9 cellular contexts compared by ENCODE assay signal in genomic region chr11:75301602-75302345, GRCh38. TPM values are rescaled to one million over a fixed set of nuclear protein-coding genes. Genes with fewer than 3 reads are reported as not detected.
DNase-seq lines count a peak whose midpoint lies in the region; ATAC-seq, FAIRE-seq and TF ChIP-seq lines count a peak whose summit lies in the region.
"Had no signal": no experiment of that assay in that cellular context is flagged by ENCODE, and none has a peak within 500 bp of the region (broad histone marks: within the 10 kb centered on the region; RNA-seq: fewer than 3 reads in every experiment).

No MANE protein-coding gene starts in this region.

- intact Hi-C loops in kidney (cut with DNase I) = no loop called here

- peak overlapping the region; percentile 66 for H3K27ac Mint-ChIP-seq in WTC11
- no peak overlapping the region for H3K27ac Mint-ChIP-seq in activated CD4-positive, alpha-beta T cell treated with anti-CD3 and anti-CD28 coated beads, Interleukin-2, amount 10 ng/mL, durations not matched to agents 7 days and 5 days
- H3K27ac Mint-ChIP-seq: activated CD8-positive, alpha-beta T cell treated with anti-CD3 and anti-CD28 coated beads for 36 hours had no signal

- H3K27me3 Mint-ChIP-seq in WTC11 (ENCODE audit: low read depth) = no peaks in the 10 kb centered on the region
- H3K27me3 Mint-ChIP-seq in activated CD4-positive, alpha-beta T cell treated with anti-CD3 and anti-CD28 coated beads, Interleukin-2, amount 10 ng/mL, durations not matched to agents 7 days and 5 days = no peaks in the 10 kb centered on the region
- H3K27me3 Mint-ChIP-seq: activated CD8-positive, alpha-beta T cell treated with anti-CD3 and anti-CD28 coated beads for 36 hours had no signal

- H3K4me1 Mint-ChIP-seq in WTC11 = peaks cover 50% of the 10 kb centered on the region
- peaks cover 2% of the 10 kb centered on the region for H3K4me1 Mint-ChIP-seq in activated CD4-positive, alpha-beta T cell treated with anti-CD3 and anti-CD28 coated beads, Interleukin-2, amount 10 ng/mL, durations not matched to agents 7 days and 5 days

- peaks cover 0 to 9% of the 10 kb centered on the region in 2 donors for H3K4me1 ChIP-seq in kidney (ENCODE audit: control insufficient read depth in 1 of 2, insufficient read depth in 1 of 2, low read depth in 1 of 2, low read length in 2 of 2)
- peaks cover 5 to 41% (median 28%) of the 10 kb centered on the region in 5 donors for H3K4me1 ChIP-seq in subcutaneous abdominal adipose tissue (ENCODE audit: control insufficient read depth in 5 of 5, insufficient read depth in 5 of 5, low read length in 5 of 5)

- peak; percentile 70 for DNase-seq in NCI-H146 (lab: John Stamatoyannopoulos, UW)
- DNase-seq in WTC11 (ENCODE audit: low spot score) = no peak
- peak; percentile 60 for DNase-seq in kidney
- DNase-seq in activated CD4-positive, alpha-beta T cell treated with anti-CD3 and anti-CD28 coated beads, Interleukin-2, amount 10 ng/mL, durations not matched to agents 7 days and 5 days = no peak
- DNase-seq in Ammon's horn (ENCODE audit: low spot score) = no peak
- no peak for DNase-seq in GM13977 (ENCODE audit: low spot score)
- DNase-seq: activated CD8-positive, alpha-beta T cell treated with anti-CD3 and anti-CD28 coated beads for 36 hours; stimulated activated CD4-positive, alpha-beta T cell treated with anti-CD3 and anti-CD28 coated beads, Interleukin-2, amount 100 ng/mL, for 24 hours had no signal

- CTCF ChIA-PET in WTC11 (lab: Charles Lee) = interaction anchor here (0.9 to 1.1 kb wide), 2 partner anchors 60 to 150 kb away, joined by 3 to 5 read pairs; no protein-coding TSS in a partner anchor
- CTCF ChIA-PET in activated CD4-positive, alpha-beta T cell treated with anti-CD3 and anti-CD28 coated beads, Interleukin-2, amount 10 ng/mL, durations not matched to agents 7 days and 5 days (lab: Charles Lee) = no interaction called here

- H3K36me3 ChIP-seq in kidney (ENCODE audit: control insufficient read depth in 1 of 2, insufficient read depth in 2 of 2, low read length in 2 of 2) (no peaks in the 10 kb centered on the region), subcutaneous abdominal adipose tissue (ENCODE audit: control insufficient read depth in 5 of 5, insufficient read depth in 5 of 5, low read length in 5 of 5) (peaks cover 0 to 9% (median 2%) of the 10 kb centered on the region in 5 donors)

- H3K36me3 Mint-ChIP-seq in WTC11 = no peaks in the 10 kb centered on the region; the same call in 1 of the 2 replicates
- no peaks in the 10 kb centered on the region for H3K36me3 Mint-ChIP-seq in activated CD4-positive, alpha-beta T cell treated with anti-CD3 and anti-CD28 coated beads, Interleukin-2, amount 10 ng/mL, durations not matched to agents 7 days and 5 days (ENCODE audit: low read depth)

- no peaks in the 10 kb centered on the region for H3K27me3 ChIP-seq in subcutaneous abdominal adipose tissue (ENCODE audit: control insufficient read depth in 5 of 5, insufficient read depth in 4 of 5, low read length in 5 of 5)

- no peaks in the 10 kb centered on the region for H3K9me3 ChIP-seq in kidney (ENCODE audit: control insufficient read depth in 1 of 2, low read length in 2 of 2)
- no peaks in the 10 kb centered on the region for H3K9me3 ChIP-seq in subcutaneous abdominal adipose tissue (ENCODE audit: control insufficient read depth in 5 of 5, low read length in 5 of 5)

- no peak for FAIRE-seq in kidney (lab: Jason Lieb, UNC)

- peaks cover 5% of the 10 kb centered on the region; the same call in 1 of the 2 replicates for H3K9me3 Mint-ChIP-seq in WTC11
- H3K9me3 Mint-ChIP-seq in activated CD4-positive, alpha-beta T cell treated with anti-CD3 and anti-CD28 coated beads, Interleukin-2, amount 10 ng/mL, durations not matched to agents 7 days and 5 days = no peaks in the 10 kb centered on the region
- H3K9me3 Mint-ChIP-seq: activated CD8-positive, alpha-beta T cell treated with anti-CD3 and anti-CD28 coated beads for 36 hours had no signal

- H3K27ac ChIP-seq in kidney (ENCODE audit: low read depth in 2 of 2, low read length in 2 of 2) (no peak overlapping the region), subcutaneous abdominal adipose tissue (ENCODE audit: low read depth, low read length) (peak overlapping the region; percentile 69)

- no peak for TF ChIP-seq CTCF in WTC11 (IDR thresholded peaks at IDR 0.05)
- TF ChIP-seq CTCF in kidney (IDR thresholded peaks at IDR 0.05; ENCODE audit: borderline replicate concordance, extremely low read depth, insufficient read depth) = no peak
- no peak for TF ChIP-seq CTCF in GM13977 (IDR thresholded peaks at IDR 0.05; ENCODE audit: extremely low read depth, insufficient read depth, missing control alignments)

- ATAC-seq in WTC11 = no peak
- ATAC-seq: activated CD8-positive, alpha-beta T cell treated with anti-CD3 and anti-CD28 coated beads for 36 hours had no signal

- in situ Hi-C loops in GM13977 (cut with MboI; ENCODE audit: low pct_unique_long_range_greater_than_20kb, low sequenced_read_pairs, unreplicated experiment) = no loop called here

- POLR2A ChIA-PET in WTC11 (lab: Charles Lee) = no interaction called here
- POLR2A ChIA-PET in activated CD4-positive, alpha-beta T cell treated with anti-CD3 and anti-CD28 coated beads, Interleukin-2, amount 10 ng/mL, durations not matched to agents 7 days and 5 days (lab: Charles Lee) = no interaction called here

- no peak overlapping the region for H3K4me3 Mint-ChIP-seq in WTC11
- no peak overlapping the region for H3K4me3 Mint-ChIP-seq in activated CD4-positive, alpha-beta T cell treated with anti-CD3 and anti-CD28 coated beads, Interleukin-2, amount 10 ng/mL, durations not matched to agents 7 days and 5 days
- H3K4me3 Mint-ChIP-seq: activated CD8-positive, alpha-beta T cell treated with anti-CD3 and anti-CD28 coated beads for 36 hours had no signal

- H3K9ac ChIP-seq in kidney (ENCODE audit: low read length in 2 of 2) (no peak overlapping the region), subcutaneous abdominal adipose tissue (ENCODE audit: low read length in 5 of 5) (peak overlapping the region in 4 of 5 donors; percentile 41 to 56 (median 51))

- H3K4me3 ChIP-seq in kidney (ENCODE audit: low read length in 2 of 2) = no peak overlapping the region
- no peak overlapping the region for H3K4me3 ChIP-seq in subcutaneous abdominal adipose tissue (ENCODE audit: low read depth in 1 of 5, low read length in 5 of 5)

TF ChIP-seq in WTC11, 78 proteins besides CTCF, POLR2A, EP300 and RAD21:
- TF ChIP-seq TEAD1 (CRISPR knock-in tag; IDR thresholded peaks at IDR 0.05) (no peak), SMAD4 (CRISPR knock-in tag; IDR thresholded peaks at IDR 0.05) (no peak)

RNA-seq across cellular contexts. Expression of gene ARRB1, which starts 49.7 kb away (rescaled TPM):
- total RNA-seq in WTC11 (2021) = 81.0 to 90.1 TPM (median 82.9 TPM) in 3 replicates
- 53.8 TPM for total RNA-seq in kidney
- 17.6 TPM for polyA plus RNA-seq in kidney (ENCODE audit: insufficient read depth, low read depth, low replicate concordance)
- 10 to 100 TPM; 24.3 to 29.5 TPM for total RNA-seq in activated CD4-positive, alpha-beta T cell treated with anti-CD3 and anti-CD28 coated beads, Interleukin-2, amount 10 ng/mL, durations not matched to agents 7 days and 5 days

Comparison
In these comparisons a context has a peak if more than half of its experiments do, and no peak if none do; other contexts are left out.
1. DNase-seq: peak in NCI-H146 (single experiment) and kidney (single experiment); none in WTC11 (single experiment), activated CD4-positive, alpha-beta T cell treated with anti-CD3 and anti-CD28 coated beads, Interleukin-2, amount 10 ng/mL, durations not matched to agents 7 days and 5 days (single experiment), Ammon's horn (single experiment) and GM13977 (single experiment).
2. H3K9ac ChIP-seq: peak in subcutaneous abdominal adipose tissue (4 of 5); none in kidney (0 of 2).